ENCODE assay signal across 1 cellular context in the genomic region with DNA sequence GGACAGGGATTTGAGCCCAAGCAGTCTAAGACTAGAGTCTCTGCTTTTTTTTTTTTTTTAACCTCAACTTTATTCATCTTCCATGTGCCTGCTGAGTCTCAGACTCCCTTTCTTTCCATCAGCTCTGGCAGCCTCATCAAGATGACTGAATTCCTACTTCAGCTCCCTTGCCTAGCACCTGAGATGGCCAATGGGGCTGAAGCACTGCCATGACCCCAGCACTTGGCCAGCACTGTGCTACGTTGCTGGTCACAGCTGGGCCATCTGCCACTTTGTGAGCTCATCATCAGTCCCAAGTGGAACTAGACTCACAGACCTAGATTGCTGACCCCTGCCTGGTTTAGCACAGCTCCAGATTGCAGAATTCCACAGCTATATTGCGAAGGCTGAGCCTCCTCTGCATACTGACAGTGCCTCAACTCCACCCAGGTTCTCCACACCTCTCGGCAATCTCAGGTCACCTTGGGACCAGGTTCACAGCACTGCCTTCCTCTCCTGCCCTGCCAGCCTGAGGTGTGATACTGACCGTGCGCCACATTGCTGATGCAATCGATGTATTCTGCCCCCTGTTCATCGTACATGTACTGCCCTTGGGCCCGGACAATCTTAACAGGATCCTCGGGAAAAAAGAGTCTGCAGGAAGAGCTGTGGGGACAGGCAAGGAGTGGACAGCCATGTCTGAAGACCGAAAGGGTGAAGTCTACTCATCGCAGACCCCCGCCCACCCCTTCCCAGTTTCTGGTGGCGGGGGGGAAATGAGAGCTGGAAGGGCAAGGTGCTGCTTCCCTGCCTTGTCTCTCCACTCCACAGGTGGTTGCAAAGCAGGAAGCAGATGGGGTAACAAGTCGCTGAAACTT.
TF ChIP-seq lines count a peak whose summit lies in the region.

No MANE protein-coding gene starts in this region.

TF ChIP-seq in GM23338, 12 proteins besides CTCF, POLR2A, EP300 and RAD21 (continued from another document):
- TF ChIP-seq ZNF462 (CRISPR knock-in tag; IDR thresholded peaks at IDR 0.05) (no peak), CREB1 (CRISPR knock-in tag; IDR thresholded peaks at IDR 0.05; ENCODE audit: low read depth) (no peak), REST (IDR thresholded peaks at IDR 0.05; ENCODE audit: unreplicated experiment) (no peak), EZH2phosphoT487 (IDR thresholded peaks at IDR 0.05; ENCODE audit: unreplicated experiment) (no peak), ZNF331 (CRISPR knock-in tag; IDR thresholded peaks at IDR 0.05; ENCODE audit: low read depth) (no peak), STAT1 (IDR thresholded peaks at IDR 0.05; ENCODE audit: unreplicated experiment) (no peak), JUNB (IDR thresholded peaks at IDR 0.05; ENCODE audit: unreplicated experiment) (no peak), POLR2AphosphoS5 (IDR thresholded peaks at IDR 0.05; ENCODE audit: low read depth) (no peak), EZH2 (IDR thresholded peaks at IDR 0.05; ENCODE audit: low read depth, unreplicated experiment) (no peak), NANOG (IDR thresholded peaks at IDR 0.05; ENCODE audit: borderline replicate concordance) (no peak)
- TF ChIP-seq, protein P1, sequence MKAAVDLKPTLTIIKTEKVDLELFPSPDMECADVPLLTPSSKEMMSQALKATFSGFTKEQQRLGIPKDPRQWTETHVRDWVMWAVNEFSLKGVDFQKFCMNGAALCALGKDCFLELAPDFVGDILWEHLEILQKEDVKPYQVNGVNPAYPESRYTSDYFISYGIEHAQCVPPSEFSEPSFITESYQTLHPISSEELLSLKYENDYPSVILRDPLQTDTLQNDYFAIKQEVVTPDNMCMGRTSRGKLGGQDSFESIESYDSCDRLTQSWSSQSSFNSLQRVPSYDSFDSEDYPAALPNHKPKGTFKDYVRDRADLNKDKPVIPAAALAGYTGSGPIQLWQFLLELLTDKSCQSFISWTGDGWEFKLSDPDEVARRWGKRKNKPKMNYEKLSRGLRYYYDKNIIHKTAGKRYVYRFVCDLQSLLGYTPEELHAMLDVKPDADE (IDR thresholded peaks at IDR 0.05), result no peak
